In genomic region chr10:126972622-126973414, GRCh38 we compare ENCODE assay signal across 11 cellular contexts.
A peak's percentile ranks its signal among the peaks of the same experiment; 100 is the strongest.
DNase-seq lines count a peak whose midpoint lies in the region; ATAC-seq and TF ChIP-seq lines count a peak whose summit lies in the region.
"Had no signal": no experiment of that assay in that cellular context is flagged by ENCODE, and none has a peak within 500 bp of the region (broad histone marks: within the 10 kb centered on the region; RNA-seq: fewer than 3 reads in every experiment).

No MANE protein-coding gene starts in this region.

- POLR2A ChIA-PET in CD8-positive, alpha-beta T cell (lab: Charles Lee), result no interaction called here

- intact Hi-C loops in CD8-positive, alpha-beta T cell (cut with DNase I, micrococcal nuclease), result no loop called here
- intact Hi-C loops in gastrocnemius medialis (cut with DNase I; ENCODE audit: low total_unique reads), result no loop called here

- no peaks in the 10 kb centered on the region for H3K4me1 ChIP-seq in CD8-positive, alpha-beta T cell (ENCODE audit: insufficient read depth, low read length)
- H3K4me1 ChIP-seq in gastrocnemius medialis, result no peaks in the 10 kb centered on the region

- H3K9me3 Mint-ChIP-seq in CD8-positive, alpha-beta T cell, result no peaks in the 10 kb centered on the region

- no peak for TF ChIP-seq CTCF in CD8-positive, alpha-beta T cell (IDR thresholded peaks at IDR 0.05)
- no peak for TF ChIP-seq CTCF in gastrocnemius medialis (IDR thresholded peaks at IDR 0.05 in 4 of 5, conservative IDR thresholded peaks at IDR 0.05 in 1 of 5)

- H3K4me3 ChIP-seq in skeletal muscle cell (ENCODE audit: low read depth, low read length) (peak overlapping the region; percentile 2), gastrocnemius medialis (no peak overlapping the region)
- no peak overlapping the region for H3K4me3 ChIP-seq in CD8-positive, alpha-beta T cell (ENCODE audit: low read depth, low read length)

- no peak overlapping the region for H3K27ac ChIP-seq in CD8-positive, alpha-beta T cell (ENCODE audit: low read depth, low read length)
- H3K27ac ChIP-seq in gastrocnemius medialis, result no peak overlapping the region

- no peaks in the 10 kb centered on the region for H3K36me3 ChIP-seq in CD8-positive, alpha-beta T cell (ENCODE audit: insufficient read depth, low read length)
- H3K36me3 ChIP-seq in gastrocnemius medialis, result no peaks in the 10 kb centered on the region

- H3K27me3 ChIP-seq in CD8-positive, alpha-beta T cell (ENCODE audit: insufficient read depth, low read length), result no peaks in the 10 kb centered on the region
- no peaks in the 10 kb centered on the region for H3K27me3 ChIP-seq in gastrocnemius medialis

- H3K27me3 Mint-ChIP-seq in CD8-positive, alpha-beta T cell (ENCODE audit: low read depth), result no peaks in the 10 kb centered on the region

- DNase-seq in GM03348 (ENCODE audit: low spot score), result peak; percentile 84
- peak; percentile 94 for DNase-seq in amniotic epithelial cell (ENCODE audit: low read depth)
- peak; percentile 84 for DNase-seq in hepatic stellate cell (ENCODE audit: low spot score)
- peak; percentile 66 for DNase-seq in skeletal muscle cell (ENCODE audit: low read depth)
- DNase-seq in NCI-H2107 treated with DMSO at 0.1 percent for 48 hours (lab: John Stamatoyannopoulos, UW; ENCODE audit: unreplicated experiment), result no peak
- no peak for DNase-seq in CD8-positive, alpha-beta T cell
- DNase-seq in gastrocnemius medialis, result no peak
- no peak for DNase-seq in NCI-H1694 treated with DMSO at 0.1 percent for 48 hours (lab: John Stamatoyannopoulos, UW)
- DNase-seq: activated effector memory CD4-positive, alpha-beta T cell treated with anti-CD3 and anti-CD28 coated beads, Interleukin-2, amount 50 U/mL, for 16 hours; NCI-H1694 had no signal

- in situ Hi-C loops in gastrocnemius medialis (cut with MboI; ENCODE audit: low sequenced_read_pairs in 4 of 4), result no loop called here

- H3K36me3 Mint-ChIP-seq in CD8-positive, alpha-beta T cell, result no peaks in the 10 kb centered on the region

- TF ChIP-seq POLR2A in gastrocnemius medialis (IDR thresholded peaks at IDR 0.05), result no peak

- no peaks in the 10 kb centered on the region for H3K4me1 Mint-ChIP-seq in CD8-positive, alpha-beta T cell (ENCODE audit: low read depth)

- ATAC-seq in CD8-positive, alpha-beta T cell, result no peak
- no peak for ATAC-seq in gastrocnemius medialis

- no peak overlapping the region for H3K4me3 Mint-ChIP-seq in CD8-positive, alpha-beta T cell
- H3K4me3 Mint-ChIP-seq: T-helper 1 cell treated with Interleukin-12 subunit alpha and Interleukin-12 subunit beta and Interleukin-4 antibody, amounts not matched to agents 30 μg/mL and 1 μg/mL, for 36 hours had no signal

- no peaks in the 10 kb centered on the region for H3K9me3 ChIP-seq in CD8-positive, alpha-beta T cell (ENCODE audit: low read length)
- no peaks in the 10 kb centered on the region for H3K9me3 ChIP-seq in gastrocnemius medialis

- CTCF ChIA-PET in CD8-positive, alpha-beta T cell (lab: Charles Lee), result no interaction called here

- H3K27ac Mint-ChIP-seq in CD8-positive, alpha-beta T cell, result no peak overlapping the region
- H3K27ac Mint-ChIP-seq: T-helper 1 cell treated with Interleukin-12 subunit alpha and Interleukin-12 subunit beta and Interleukin-4 antibody, amounts not matched to agents 30 μg/mL and 1 μg/mL, for 36 hours had no signal

Comparison
In these comparisons a context has a peak if more than half of its experiments do, and no peak if none do; other contexts are left out.
1. DNase-seq: peak in GM03348 (single experiment), amniotic epithelial cell (single experiment), hepatic stellate cell (single experiment) and skeletal muscle cell (single experiment); none in NCI-H2107 treated with DMSO at 0.1 percent for 48 hours (single experiment), CD8-positive, alpha-beta T cell (0 of 7), gastrocnemius medialis (0 of 2) and NCI-H1694 treated with DMSO at 0.1 percent for 48 hours (single experiment).